In genomic region chr14:104781271-104782077, GRCh38 we compare ENCODE assay signal across 19 cellular contexts.
"Had no signal": no experiment of that assay in that cellular context is flagged by ENCODE, and none has a peak within 500 bp of the region (broad histone marks: within the 10 kb centered on the region; RNA-seq: fewer than 3 reads in every experiment).

No MANE protein-coding gene starts in this region.

- DNase-seq: colonic mucosa; effector CD4-positive, alpha-beta T cell; endodermal cell; erythroblast; foreskin melanocyte; heart left ventricle; hypothalamus; kidney glomerular epithelial cell; mesendoderm; naive B cell; stimulated activated CD4-positive, alpha-beta T cell treated with anti-CD3 and anti-CD28 coated beads, Interleukin-2, amount 100 ng/mL, for 48 hours; stimulated activated naive CD8-positive, alpha-beta T cell treated with anti-CD3 and anti-CD28 coated beads, Interleukin-15, Interleukin-2, amounts not matched to agents 100 U/mL and 50 U/mL, for 24 hours; thyroid gland had no signal

- H3K9me3 Mint-ChIP-seq: endodermal cell, naive B cell, nephron, type B pancreatic cell had no signal

- H3K27me3 Mint-ChIP-seq: naive B cell, type B pancreatic cell had no signal

- H3K36me3 Mint-ChIP-seq: type B pancreatic cell had no signal

- H3K4me3 Mint-ChIP-seq: endodermal cell, naive B cell, nephron, type B pancreatic cell had no signal

- H3K4me3 ChIP-seq: colonic mucosa, heart left ventricle, right atrium auricular region, smooth muscle cell, suprapubic skin, thyroid gland had no signal

- H3K27ac Mint-ChIP-seq: endodermal cell, naive B cell, nephron, type B pancreatic cell had no signal

- H3K36me3 ChIP-seq: colonic mucosa, thyroid gland had no signal

- H3K4me1 ChIP-seq: colonic mucosa had no signal

- H3K9me3 ChIP-seq: colonic mucosa, heart left ventricle, neutrophil, right atrium auricular region, suprapubic skin, thyroid gland had no signal

- H3K4me1 Mint-ChIP-seq: endodermal cell, nephron had no signal

- H3K27me3 ChIP-seq: colonic mucosa, heart left ventricle, neutrophil, right atrium auricular region, suprapubic skin, thyroid gland had no signal

- ATAC-seq: heart left ventricle; stimulated activated naive CD8-positive, alpha-beta T cell treated with anti-CD3 and anti-CD28 coated beads, Interleukin-15, Interleukin-2, amounts not matched to agents 100 U/mL and 50 U/mL, for 24 hours had no signal

- H3K27ac ChIP-seq: colonic mucosa, heart left ventricle, neutrophil, right atrium auricular region, suprapubic skin, thyroid gland had no signal
